In genomic region chr1:66446261-66447001, GRCh38 we compare ENCODE assay signal across 8 cellular contexts.
DNase-seq lines count a peak whose midpoint lies in the region; TF ChIP-seq lines count a peak whose summit lies in the region.

No MANE protein-coding gene starts in this region.

- no peaks in the 10 kb centered on the region for H3K36me3 Mint-ChIP-seq in brain

- H3K79me2 ChIP-seq in GM23248 (ENCODE audit: insufficient read depth) = no peaks in the 10 kb centered on the region
- no peaks in the 10 kb centered on the region for H3K79me2 ChIP-seq in Karpas-422 (ENCODE audit: low read length)
- H3K79me2 ChIP-seq in PC-9 (ENCODE audit: low read depth) = no peaks in the 10 kb centered on the region

- CTCF ChIA-PET in PC-9 (lab: Charles Lee) = interaction anchor here (0.6 to 1.6 kb wide), 11 partner anchors 10 to 1543 kb away, joined by 3 to 6 read pairs (median 4); no protein-coding TSS in a partner anchor

- DNase-seq in stimulated activated CD4-positive, alpha-beta T cell treated with anti-CD3 and anti-CD28 coated beads, Interleukin-15, amount 100 ng/mL, for 24 hours = peak; percentile 17
- DNase-seq in stimulated activated CD4-positive, alpha-beta T cell treated with anti-CD3 and anti-CD28 coated beads, Interleukin-2, amount 100 ng/mL, for 24 hours = no peak
- DNase-seq in GM23248 (peak; percentile 80), Karpas-422 (peak; percentile 93), PC-9 (peak; percentile 24 to 36), iPS-NIHi7 (ENCODE audit: extremely low spot score) (peak; percentile 69), spleen (no peak)

- POLR2A ChIA-PET in PC-9 (lab: Charles Lee; ENCODE audit: unreplicated experiment) = no interaction called here

- H3F3A ChIP-seq in GM23248 (ENCODE audit: insufficient read depth) = peaks cover 5% of the 10 kb centered on the region; the same call in 1 of the 2 replicates
- H3F3A ChIP-seq in PC-9 (ENCODE audit: insufficient read depth, low read depth) = no peaks in the 10 kb centered on the region

- peaks cover 6% of the 10 kb centered on the region for H3K27me3 Mint-ChIP-seq in brain

- H3K9me3 ChIP-seq in GM23248 (ENCODE audit: low read depth) (no peaks in the 10 kb centered on the region), Karpas-422 (ENCODE audit: low read length) (no peaks in the 10 kb centered on the region), PC-9 (ENCODE audit: insufficient read depth, low read depth) (no peaks in the 10 kb centered on the region), spleen (no peaks in the 10 kb centered on the region)

- H4K20me1 ChIP-seq in GM23248 (ENCODE audit: insufficient read depth) = no peaks in the 10 kb centered on the region
- H4K20me1 ChIP-seq in Karpas-422 (ENCODE audit: insufficient read depth, low read depth, low read length) = no peaks in the 10 kb centered on the region
- H4K20me1 ChIP-seq in PC-9 (ENCODE audit: insufficient read depth) = no peaks in the 10 kb centered on the region

- H3K9me2 ChIP-seq in GM23248 (ENCODE audit: insufficient read depth) (no peaks in the 10 kb centered on the region), Karpas-422 (replicated peaks; ENCODE audit: insufficient read depth, low read length) (no peaks in the 10 kb centered on the region), PC-9 (ENCODE audit: insufficient read depth) (0 out of 2 replicates have a peak, but pooled peaks cover 3% of the 10 kb centered on the region)

- H3K9me3 Mint-ChIP-seq in brain = no peaks in the 10 kb centered on the region

- 11% methylated on average over 8 of the region's 8 CpGs for WGBS in GM23248 (ENCODE audit: low coverage in 1 of 2, low lambda C conversion rate in 2 of 2, missing lambda C conversion rate in 2 of 2), 2 experiments
- WGBS in spleen, 5 donors = 17 to 21% (median 19%) methylated on average over 8 of the region's 8 CpGs

- in situ Hi-C loops in GM23248 (cut with MboI) = loop anchor here (10.0 kb wide), 1 partner anchor 482 kb away; no protein-coding TSS in a partner anchor

- H3K4me2 ChIP-seq in GM23248 (ENCODE audit: unreplicated experiment) = peak overlapping the region; percentile 49
- peak overlapping the region; percentile 41 for H3K4me2 ChIP-seq in Karpas-422 (ENCODE audit: low read depth, low read length, poor library complexity, severe bottlenecking)
- H3K4me2 ChIP-seq in PC-9 = no peak overlapping the region

- no peaks in the 10 kb centered on the region for H3K27me3 ChIP-seq in GM23248 (replicated peaks; ENCODE audit: insufficient read depth)
- H3K27me3 ChIP-seq in Karpas-422 (ENCODE audit: low read length) = no peaks in the 10 kb centered on the region
- H3K27me3 ChIP-seq in PC-9 (ENCODE audit: insufficient read depth, low read depth) = no peaks in the 10 kb centered on the region
- H3K27me3 ChIP-seq in spleen (replicated peaks in 1 of 7) = no peaks in the 10 kb centered on the region

- H3K27ac ChIP-seq in GM23248 = 0 out of 2 replicates have a peak overlapping the region, but pooled peaks have one; percentile 14
- peak overlapping the region; percentile 56 for H3K27ac ChIP-seq in Karpas-422 (ENCODE audit: low read length)
- no peak overlapping the region for H3K27ac ChIP-seq in PC-9
- H3K27ac ChIP-seq in spleen = peak overlapping the region in 7 of 8 donors; percentile 47 to 90 (median 81)

- peak overlapping the region; percentile 73 to 82 (median 80) for H3K27ac Mint-ChIP-seq in brain

- H3K4me3 ChIP-seq in GM23248 (no peak overlapping the region), Karpas-422 (ENCODE audit: low read length) (no peak overlapping the region), PC-9 (no peak overlapping the region), spleen (peak overlapping the region in 1 of 8 donors; percentile 14)

- TF ChIP-seq POLR2A in spleen (IDR thresholded peaks at IDR 0.05) = no peak

- H3K36me3 ChIP-seq in GM23248 (ENCODE audit: low read depth) (no peaks in the 10 kb centered on the region), Karpas-422 (ENCODE audit: insufficient read depth, low read length) (no peaks in the 10 kb centered on the region), PC-9 (ENCODE audit: low read depth) (no peaks in the 10 kb centered on the region), spleen (no peaks in the 10 kb centered on the region)

- peaks cover 33% of the 10 kb centered on the region for H3K4me1 ChIP-seq in GM23248 (ENCODE audit: insufficient read depth)
- peaks cover 33% of the 10 kb centered on the region for H3K4me1 ChIP-seq in Karpas-422 (ENCODE audit: low read length)
- no peaks in the 10 kb centered on the region for H3K4me1 ChIP-seq in PC-9 (replicated peaks; ENCODE audit: insufficient read depth)
- peaks cover 0 to 24% (median 15%) of the 10 kb centered on the region in 6 donors for H3K4me1 ChIP-seq in spleen

- H3K4me3 Mint-ChIP-seq in brain = no peak overlapping the region

- BruUV-seq in PC-9 (replicated peaks; lab: Mats Ljungman, UMichigan) = no TSS peak

- TF ChIP-seq CTCF in PC-9 (conservative IDR thresholded peaks at IDR 0.05) (peak; percentile 86), brain (conservative IDR thresholded peaks at IDR 0.05) (peak; percentile 93 to 96), spleen (IDR thresholded peaks at IDR 0.05 in 8 of 11, conservative IDR thresholded peaks at IDR 0.05 in 3 of 11) (peak; percentile 69 to 96 (median 88))

- H3K9ac ChIP-seq in GM23248 = peak overlapping the region; percentile 44
- H3K9ac ChIP-seq in Karpas-422 (ENCODE audit: low read length) = peak overlapping the region; percentile 6

- intact Hi-C loops in PC-9 (cut with micrococcal nuclease; ENCODE audit: unreplicated experiment) (loop anchor here (1.0 to 10.0 kb wide), 7 partner anchors 193 to 1386 kb away; no protein-coding TSS in a partner anchor), spleen (cut with DNase I; ENCODE audit: low total_unique reads) (no loop called here)

- H2AFZ ChIP-seq in GM23248 = peak overlapping the region; percentile 78
- H2AFZ ChIP-seq in Karpas-422 (ENCODE audit: low read length) = peak overlapping the region; percentile 86
- H2AFZ ChIP-seq in PC-9 = peak overlapping the region; percentile 79

- H3K4me1 Mint-ChIP-seq in brain = peaks cover 29% of the 10 kb centered on the region

Comparison
In these comparisons a context has a peak if more than half of its experiments do, and no peak if none do; other contexts are left out.
1. DNase-seq: peak in stimulated activated CD4-positive, alpha-beta T cell treated with anti-CD3 and anti-CD28 coated beads, Interleukin-15, amount 100 ng/mL, for 24 hours (single experiment), GM23248 (single experiment), Karpas-422 (single experiment), PC-9 (2 of 2) and iPS-NIHi7 (single experiment); none in stimulated activated CD4-positive, alpha-beta T cell treated with anti-CD3 and anti-CD28 coated beads, Interleukin-2, amount 100 ng/mL, for 24 hours (0 of 2) and spleen (single experiment).
2. Peak in every context shown above with its lines, with median percentiles within 50 percentile points of each other: H2AFZ ChIP-seq and CTCF ChIP-seq.